31 cellular contexts compared by ENCODE assay signal in the genomic region with DNA sequence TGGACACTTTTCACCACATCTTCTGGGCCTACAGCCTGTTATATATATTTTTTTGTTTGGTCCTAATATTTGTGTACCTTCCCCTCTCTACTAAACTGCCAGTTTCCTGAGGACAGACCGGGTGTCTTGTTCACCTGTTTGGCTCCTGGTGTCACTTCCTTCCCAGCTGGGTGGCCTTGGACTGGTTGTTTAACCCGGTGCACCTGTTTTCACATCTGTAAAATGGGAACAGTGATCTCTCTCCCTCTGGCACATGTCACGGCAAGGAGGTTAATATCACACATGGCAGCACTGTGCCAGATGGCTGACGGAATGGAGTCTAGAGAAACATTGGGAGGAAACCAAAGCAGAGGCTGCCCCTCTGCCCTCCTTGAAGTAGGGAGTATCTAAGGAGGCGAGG.
"Had no signal": no experiment of that assay in that cellular context is flagged by ENCODE, and none has a peak within 500 bp of the region (broad histone marks: within the 10 kb centered on the region; RNA-seq: fewer than 3 reads in every experiment).

No MANE protein-coding gene starts in this region.

- H3K36me3 ChIP-seq: cardiac muscle cell, heart left ventricle, thoracic aorta, upper lobe of right lung had no signal

- H3K27me3 ChIP-seq: body of pancreas, cardiac muscle cell, upper lobe of right lung had no signal

- H3K4me3 ChIP-seq: body of pancreas, cardiac muscle cell, heart left ventricle, psoas muscle, thoracic aorta, upper lobe of right lung had no signal

- DNase-seq: activated CD4-positive, alpha-beta T cell treated with anti-CD3 and anti-CD28 coated beads for 1 hour; activated CD4-positive, alpha-beta T cell treated with anti-CD3 and anti-CD28 coated beads, Interleukin-2, amount 50 U/mL, for 1 hour; activated CD8-positive, alpha-beta memory T cell treated with anti-CD3 and anti-CD28 coated beads, Interleukin-2, amount 10 ng/mL, durations not matched to agents 7 days and 5 days; activated CD8-positive, alpha-beta T cell treated with anti-CD3 and anti-CD28 coated beads, Interleukin-2, amount 10 ng/mL, durations not matched to agents 7 days and 5 days; activated effector memory CD4-positive, alpha-beta T cell treated with Interleukin-2 at 50 U/mL for 16 hours; activated naive CD4-positive, alpha-beta T cell treated with Interleukin-2 at 50 U/mL for 16 hours; activated T-cell treated with anti-CD3 and anti-CD28 coated beads for 4 hours; anterior cingulate cortex; body of pancreas; cortex of kidney; endodermal cell; foreskin fibroblast; heart left ventricle; hypothalamus; immature natural killer cell; kidney; left colon; naive thymus-derived CD8-positive, alpha-beta T cell; occipital lobe; psoas muscle; stimulated activated naive CD4-positive, alpha-beta T cell treated with Interleukin-2 at 50 U/mL for 16 hours; T-helper 2 cell; upper lobe of right lung had no signal

- H3K9me3 ChIP-seq: body of pancreas, heart left ventricle, psoas muscle, thoracic aorta, upper lobe of right lung had no signal

- H3K36me3 Mint-ChIP-seq: activated CD8-positive, alpha-beta memory T cell treated with anti-CD3 and anti-CD28 coated beads, Interleukin-2, amount 10 ng/mL, durations not matched to agents 7 days and 5 days; activated naive CD8-positive, alpha-beta T cell; mesothelial cell of epicardium; naive thymus-derived CD8-positive, alpha-beta T cell; WTC11 had no signal

- H3K4me3 Mint-ChIP-seq: activated CD8-positive, alpha-beta memory T cell treated with anti-CD3 and anti-CD28 coated beads, Interleukin-2, amount 10 ng/mL, durations not matched to agents 7 days and 5 days; activated CD8-positive, alpha-beta T cell treated with anti-CD3 and anti-CD28 coated beads, Interleukin-2, amount 10 ng/mL, durations not matched to agents 7 days and 5 days; activated naive CD8-positive, alpha-beta T cell; endodermal cell; immature natural killer cell; mesothelial cell of epicardium; naive thymus-derived CD8-positive, alpha-beta T cell; neural crest cell; WTC11 had no signal

- H2AFZ ChIP-seq: parathyroid adenoma had no signal

- H3K27ac ChIP-seq: body of pancreas, cardiac muscle cell, parathyroid adenoma, psoas muscle, upper lobe of right lung had no signal

- H3K9me3 Mint-ChIP-seq: endodermal cell; immature natural killer cell; mesothelial cell of epicardium; naive thymus-derived CD8-positive, alpha-beta T cell; neural crest cell; WTC11 had no signal

- H3K9ac ChIP-seq: parathyroid adenoma had no signal

- ATAC-seq: activated CD8-positive, alpha-beta memory T cell treated with anti-CD3 and anti-CD28 coated beads, Interleukin-2, amount 10 ng/mL, durations not matched to agents 7 days and 5 days; activated CD8-positive, alpha-beta T cell treated with anti-CD3 and anti-CD28 coated beads, Interleukin-2, amount 10 ng/mL, durations not matched to agents 7 days and 5 days; body of pancreas; esophagus mucosa; heart left ventricle; naive thymus-derived CD8-positive, alpha-beta T cell; psoas muscle; upper lobe of right lung; WTC11 had no signal

- H3K27ac Mint-ChIP-seq: activated CD8-positive, alpha-beta memory T cell treated with anti-CD3 and anti-CD28 coated beads, Interleukin-2, amount 10 ng/mL, durations not matched to agents 7 days and 5 days; activated CD8-positive, alpha-beta T cell treated with anti-CD3 and anti-CD28 coated beads, Interleukin-2, amount 10 ng/mL, durations not matched to agents 7 days and 5 days; activated naive CD8-positive, alpha-beta T cell; endodermal cell; mesothelial cell of epicardium had no signal
